10 cellular contexts compared by ENCODE assay signal in genomic region chr2:110114801-110115200, GRCh38. TPM values are rescaled to one million over a fixed set of nuclear protein-coding genes. Genes with fewer than 3 reads are reported as not detected.
DNase-seq lines count a peak whose midpoint lies in the region; ATAC-seq and TF ChIP-seq lines count a peak whose summit lies in the region.
"Had no signal": no experiment of that assay in that cellular context is flagged by ENCODE, and none has a peak within 500 bp of the region (broad histone marks: within the 10 kb centered on the region; RNA-seq: fewer than 3 reads in every experiment).

No MANE protein-coding gene starts in this region.

- H3K9me3 ChIP-seq in neuron (ENCODE audit: low read length) (peaks cover 2% of the 10 kb centered on the region), WERI-Rb-1 (ENCODE audit: severe bottlenecking) (no peaks in the 10 kb centered on the region)

- peaks cover 11% of the 10 kb centered on the region for H3K4me1 ChIP-seq in neuron (ENCODE audit: insufficient read depth, low read length)

- H2AFZ ChIP-seq in neuron (ENCODE audit: low read depth, low read length), result peak overlapping the region; percentile 32

- ATAC-seq in GM19023 (IDR thresholded peaks at IDR 0.05; ENCODE audit: unreplicated experiment), result no peak
- no peak for ATAC-seq in GM21423 (IDR thresholded peaks at IDR 0.05; ENCODE audit: unreplicated experiment)
- ATAC-seq: stimulated activated naive B cell treated with anti-CD40 and anti-IgM and Interleukin-4, amounts not matched to agents 10 μg/mL and 1 μg/mL and 100 μg/mL, for 72 hours had no signal

- TF ChIP-seq CTCF in AG10803 (conservative IDR thresholded peaks at IDR 0.05; ENCODE audit: low read length) (no peak), epithelial cell of proximal tubule (conservative IDR thresholded peaks at IDR 0.05; ENCODE audit: low read depth, low read length) (no peak), WERI-Rb-1 (IDR thresholded peaks at IDR 0.05; ENCODE audit: low read depth, low read length) (no peak)

- peaks cover 40% of the 10 kb centered on the region for H3K27me3 ChIP-seq in neuron (ENCODE audit: insufficient read depth, low read length)
- H3K27me3 ChIP-seq in WERI-Rb-1 (ENCODE audit: insufficient read depth, low read depth, severe bottlenecking), result peaks cover 75% of the 10 kb centered on the region

- H3K4me3 ChIP-seq in AG10803 (ENCODE audit: low read length) (peak overlapping the region; percentile 65), epithelial cell of proximal tubule (ENCODE audit: low read depth, low read length) (peak overlapping the region; percentile 76), neuron (ENCODE audit: low read length) (no peak overlapping the region), WERI-Rb-1 (ENCODE audit: low read depth, low read length) (no peak overlapping the region)

- H3K36me3 ChIP-seq in neuron (ENCODE audit: insufficient read depth, low read length) (no peaks in the 10 kb centered on the region), WERI-Rb-1 (no peaks in the 10 kb centered on the region)

- no peak overlapping the region for H3K27ac ChIP-seq in WERI-Rb-1

- DNase-seq in AG10803 (ENCODE audit: low read depth), result no peak
- peak; percentile 69 for DNase-seq in NCI-H2171 treated with DMSO at 0.1 percent for 48 hours (lab: John Stamatoyannopoulos, UW)
- no peak for DNase-seq in epithelial cell of proximal tubule (ENCODE audit: low read depth)
- DNase-seq in NCI-H446 (lab: John Stamatoyannopoulos, UW), result no peak
- no peak for DNase-seq in WERI-Rb-1
- DNase-seq: CD4-positive, alpha-beta memory T cell; stimulated activated naive B cell treated with anti-CD40 and anti-IgM and Interleukin-4, amounts not matched to agents 10 μg/mL and 1 μg/mL and 100 μg/mL, for 72 hours had no signal

RNA-seq across cellular contexts. Expression of gene MALL, which starts 0.8 kb away (rescaled TPM):
- total RNA-seq in epithelial cell of proximal tubule, result 22.5 and 35.7 TPM in 2 replicates
- total RNA-seq: CD4-positive, alpha-beta memory T cell had no signal

Comparison
In these comparisons a context has a peak if more than half of its experiments do, and no peak if none do; other contexts are left out.
1. H3K4me3 ChIP-seq: peak in AG10803 (single experiment) and epithelial cell of proximal tubule (single experiment); none in neuron (single experiment) and WERI-Rb-1 (single experiment).